9 cellular contexts compared by ENCODE assay signal in the genomic region with DNA sequence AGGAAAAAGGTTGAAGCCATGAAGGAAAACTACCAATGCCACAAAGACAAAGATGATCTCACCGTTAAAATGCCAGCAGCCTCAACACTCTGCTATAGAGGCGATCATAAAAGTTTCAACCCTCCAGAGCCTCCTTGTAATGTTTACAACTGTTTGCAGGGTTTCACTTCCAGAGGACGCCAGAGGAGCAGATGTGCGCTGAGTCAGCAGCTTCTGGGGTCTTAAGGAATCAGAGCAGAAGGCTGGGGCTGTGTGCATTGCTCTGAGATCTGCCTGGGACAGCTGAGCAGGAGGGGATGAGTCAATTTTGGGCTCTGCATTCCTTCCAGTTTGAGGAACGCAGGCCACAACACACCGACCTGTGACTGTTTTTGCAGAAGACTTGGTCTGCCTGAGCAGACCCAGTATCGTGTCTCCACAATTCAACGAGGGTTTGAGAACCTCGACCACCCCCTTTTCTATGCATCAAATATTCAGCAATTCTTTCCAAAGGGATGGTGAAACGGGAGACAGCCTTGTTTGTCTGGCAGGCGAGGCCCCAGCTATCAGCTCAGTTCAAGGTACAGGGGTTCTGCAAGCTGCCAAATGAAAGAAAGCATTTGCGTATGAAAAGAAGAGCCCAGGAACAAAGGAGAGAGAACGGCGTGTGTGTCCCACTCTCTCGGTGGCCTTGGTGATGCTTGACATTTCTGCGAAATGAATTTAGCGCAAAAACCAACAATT.
DNase-seq lines count a peak whose midpoint lies in the region; ATAC-seq and TF ChIP-seq lines count a peak whose summit lies in the region.
"Had no signal": no experiment of that assay in that cellular context is flagged by ENCODE, and none has a peak within 500 bp of the region (broad histone marks: within the 10 kb centered on the region; RNA-seq: fewer than 3 reads in every experiment).

No MANE protein-coding gene starts in this region.

- H3K27ac Mint-ChIP-seq in endodermal cell, result no peak overlapping the region

- no peak overlapping the region for H3K4me2 ChIP-seq in parathyroid adenoma (ENCODE audit: low read length)

- TF ChIP-seq CTCF in endodermal cell (conservative IDR thresholded peaks at IDR 0.05), result no peak
- TF ChIP-seq CTCF in parathyroid adenoma (IDR thresholded peaks at IDR 0.05), result no peak

- H3K36me3 Mint-ChIP-seq in endodermal cell (ENCODE audit: low read depth), result no peaks in the 10 kb centered on the region

- peak overlapping the region; percentile 77 for H3K27ac ChIP-seq in endodermal cell (ENCODE audit: low read depth, low read length)
- no peak overlapping the region for H3K27ac ChIP-seq in parathyroid adenoma

- H3K36me3 ChIP-seq in endodermal cell (ENCODE audit: control insufficient read depth, insufficient read depth, low read length) (no peaks in the 10 kb centered on the region), parathyroid adenoma (ENCODE audit: control insufficient read depth, insufficient read depth, low read length) (no peaks in the 10 kb centered on the region)

- H3K9ac ChIP-seq in endodermal cell (ENCODE audit: extremely low read depth, low read length, poor library complexity, severe bottlenecking) (no peak overlapping the region), parathyroid adenoma (no peak overlapping the region)

- WGBS in endodermal cell (ENCODE audit: insufficient coverage in 1 of 2, insufficient read length in 1 of 2), 2 experiments, result 26 to 39% methylated on average over 14 to 17 of the region's 17 CpGs

- H3K9me3 Mint-ChIP-seq in endodermal cell, result no peaks in the 10 kb centered on the region

- no peak overlapping the region for H3K4me3 Mint-ChIP-seq in endodermal cell

- peaks cover 15% of the 10 kb centered on the region for H3K27me3 ChIP-seq in endodermal cell (ENCODE audit: control insufficient read depth, insufficient read depth, low read length, poor library complexity, severe bottlenecking)
- H3K27me3 ChIP-seq in parathyroid adenoma (ENCODE audit: control insufficient read depth, insufficient read depth, low read length), result no peaks in the 10 kb centered on the region

- H3K27me3 Mint-ChIP-seq in endodermal cell (ENCODE audit: insufficient read depth), result peaks cover 16% of the 10 kb centered on the region

- peak overlapping the region; percentile 53 for H2AFZ ChIP-seq in parathyroid adenoma

- H3K4me1 ChIP-seq in endodermal cell (ENCODE audit: control insufficient read depth, insufficient read depth, low read length) (no peaks in the 10 kb centered on the region), parathyroid adenoma (no peaks in the 10 kb centered on the region)

- no peaks in the 10 kb centered on the region for H3K9me3 ChIP-seq in endodermal cell (ENCODE audit: control insufficient read depth, low read length)
- no peaks in the 10 kb centered on the region for H3K9me3 ChIP-seq in parathyroid adenoma (ENCODE audit: control insufficient read depth, low read length)

- no peaks in the 10 kb centered on the region for H3K79me2 ChIP-seq in parathyroid adenoma

- ATAC-seq in HG02970 (IDR thresholded peaks at IDR 0.05; ENCODE audit: low FRiP score, unreplicated experiment), result no peak
- no peak for ATAC-seq in GM19324 (IDR thresholded peaks at IDR 0.05; ENCODE audit: low FRiP score, unreplicated experiment)

- peaks cover 9% of the 10 kb centered on the region for H3K4me1 Mint-ChIP-seq in endodermal cell

- DNase-seq in GM03348 (ENCODE audit: low spot score) (peak; percentile 77), LHCN-M2 (ENCODE audit: low read depth) (peak; percentile 98), endodermal cell (peak; percentile 77), SKM-1 (lab: John Stamatoyannopoulos, UW; ENCODE audit: unreplicated experiment) (no peak)
- DNase-seq in activated CD4-positive, alpha-beta T cell treated with anti-CD3 and anti-CD28 coated beads, Interleukin-2, amount 50 U/mL, for 4 hours, result no peak
- DNase-seq: erythroblast had no signal

- H3K4me3 ChIP-seq in endodermal cell (ENCODE audit: low read length) (no peak overlapping the region), parathyroid adenoma (ENCODE audit: low read depth, low read length) (no peak overlapping the region)

Comparison
In these comparisons a context has a peak if more than half of its experiments do, and no peak if none do; other contexts are left out.
1. DNase-seq: peak in GM03348 (single experiment), LHCN-M2 (single experiment) and endodermal cell (single experiment); none in activated CD4-positive, alpha-beta T cell treated with anti-CD3 and anti-CD28 coated beads, Interleukin-2, amount 50 U/mL, for 4 hours (0 of 2) and SKM-1 (single experiment).